Comparison of ENCODE assay signal across 17 cellular contexts in genomic region chr6:143742955-143743255, GRCh38.
DNase-seq lines count a peak whose midpoint lies in the region; ATAC-seq and TF ChIP-seq lines count a peak whose summit lies in the region.
"Had no signal": no experiment of that assay in that cellular context is flagged by ENCODE, and none has a peak within 500 bp of the region (broad histone marks: within the 10 kb centered on the region; RNA-seq: fewer than 3 reads in every experiment).

No MANE protein-coding gene starts in this region.

- peaks cover 21 to 96% (median 75%) of the 10 kb centered on the region in 9 donors for H3K4me1 ChIP-seq in heart right ventricle
- H3K4me1 ChIP-seq in tibial nerve: peaks cover 0 to 63% (median 30%) of the 10 kb centered on the region in 4 donors

- H3K27me3 Mint-ChIP-seq in WTC11 (ENCODE audit: low read depth) (no peaks in the 10 kb centered on the region), osteocyte (ENCODE audit: unreplicated experiment) (no peaks in the 10 kb centered on the region), Calu3 (ENCODE audit: unreplicated experiment) (no peaks in the 10 kb centered on the region)
- H3K27me3 Mint-ChIP-seq: activated B cell treated with CpG ODN at 0.5 μM for 24 hours; activated CD8-positive, alpha-beta memory T cell treated with anti-CD3 and anti-CD28 coated beads, Interleukin-2, amount 10 ng/mL, durations not matched to agents 7 days and 5 days had no signal

- H3K9me3 Mint-ChIP-seq in WTC11: no peaks in the 10 kb centered on the region
- H3K9me3 Mint-ChIP-seq in osteocyte (ENCODE audit: unreplicated experiment): no peaks in the 10 kb centered on the region
- H3K9me3 Mint-ChIP-seq in Calu3 (ENCODE audit: low read depth, unreplicated experiment): no peaks in the 10 kb centered on the region
- H3K9me3 Mint-ChIP-seq: activated B cell treated with CpG ODN at 0.5 μM for 24 hours had no signal

- CTCF ChIA-PET in WTC11 (lab: Charles Lee) (interaction anchor here (1.1 kb wide), 1 partner anchor 199 kb away, joined by 3 read pairs; no protein-coding TSS in a partner anchor), Calu3 (lab: Charles Lee) (no interaction called here)

- ATAC-seq in WTC11: no peak
- ATAC-seq in heart right ventricle: peak in 1 of 8 donors; percentile 15
- no peak for ATAC-seq in GM19395 (IDR thresholded peaks at IDR 0.05; ENCODE audit: unreplicated experiment)
- ATAC-seq: activated CD8-positive, alpha-beta memory T cell treated with anti-CD3 and anti-CD28 coated beads, Interleukin-2, amount 10 ng/mL, durations not matched to agents 7 days and 5 days had no signal

- peaks cover 71% of the 10 kb centered on the region for H3K4me1 Mint-ChIP-seq in WTC11
- H3K4me1 Mint-ChIP-seq in osteocyte (ENCODE audit: unreplicated experiment): peaks cover 77% of the 10 kb centered on the region
- peaks cover 34% of the 10 kb centered on the region for H3K4me1 Mint-ChIP-seq in Calu3 (ENCODE audit: low read depth, unreplicated experiment)
- H3K4me1 Mint-ChIP-seq: activated B cell treated with CpG ODN at 0.5 μM for 24 hours; activated CD8-positive, alpha-beta memory T cell treated with anti-CD3 and anti-CD28 coated beads, Interleukin-2, amount 10 ng/mL, durations not matched to agents 7 days and 5 days had no signal

- no peaks in the 10 kb centered on the region for H3K9me3 ChIP-seq in heart right ventricle
- H3K9me3 ChIP-seq in tibial nerve: no peaks in the 10 kb centered on the region

- peaks cover 4% of the 10 kb centered on the region for H3K36me3 Mint-ChIP-seq in WTC11
- H3K36me3 Mint-ChIP-seq in osteocyte (ENCODE audit: unreplicated experiment): peaks cover 21% of the 10 kb centered on the region
- H3K36me3 Mint-ChIP-seq in Calu3 (ENCODE audit: insufficient read depth, unreplicated experiment): no peaks in the 10 kb centered on the region
- H3K36me3 Mint-ChIP-seq: activated CD8-positive, alpha-beta memory T cell treated with anti-CD3 and anti-CD28 coated beads, Interleukin-2, amount 10 ng/mL, durations not matched to agents 7 days and 5 days had no signal

- peak overlapping the region; percentile 100 for H3K27ac Mint-ChIP-seq in WTC11
- H3K27ac Mint-ChIP-seq in osteocyte (ENCODE audit: unreplicated experiment): peak overlapping the region; percentile 97
- H3K27ac Mint-ChIP-seq in Calu3 (ENCODE audit: unreplicated experiment): no peak overlapping the region
- H3K27ac Mint-ChIP-seq: activated B cell treated with CpG ODN at 0.5 μM for 24 hours; activated CD8-positive, alpha-beta memory T cell treated with anti-CD3 and anti-CD28 coated beads, Interleukin-2, amount 10 ng/mL, durations not matched to agents 7 days and 5 days had no signal

- no peaks in the 10 kb centered on the region for H3K36me3 ChIP-seq in heart right ventricle
- no peaks in the 10 kb centered on the region for H3K36me3 ChIP-seq in tibial nerve
- H3K36me3 ChIP-seq: brain microvascular endothelial cell had no signal

- H3K27ac ChIP-seq in heart right ventricle (peak overlapping the region; percentile 31 to 85 (median 72)), tibial nerve (peak overlapping the region in 3 of 4 donors; percentile 30 to 82 (median 78))
- H3K27ac ChIP-seq: brain microvascular endothelial cell, HL-60 had no signal

- H3K27me3 ChIP-seq in heart right ventricle (no peaks in the 10 kb centered on the region), tibial nerve (no peaks in the 10 kb centered on the region)
- H3K27me3 ChIP-seq: brain microvascular endothelial cell had no signal

- BruUV-seq in Calu3 (replicated peaks; lab: Mats Ljungman, UMichigan): no TSS peak

- WGBS in heart right ventricle, 2 donors: 46 to 68% methylated on average over 3 of the region's 3 CpGs
- WGBS in tibial nerve, 2 donors: 39% methylated on average over 3 of the region's 3 CpGs

- H3K4me3 ChIP-seq in heart right ventricle (peak overlapping the region in 2 of 10 donors; percentile 15 to 22), tibial nerve (peak overlapping the region in 1 of 4 donors; percentile 24)
- H3K4me3 ChIP-seq: skin epidermis had no signal

- no peak for TF ChIP-seq POLR2A in tibial nerve (IDR thresholded peaks at IDR 0.05)

- H3K4me3 Mint-ChIP-seq in WTC11 (no peak overlapping the region), osteocyte (ENCODE audit: unreplicated experiment) (peak overlapping the region; percentile 57), Calu3 (ENCODE audit: low read depth, unreplicated experiment) (no peak overlapping the region)
- H3K4me3 Mint-ChIP-seq: activated B cell treated with CpG ODN at 0.5 μM for 24 hours; activated CD8-positive, alpha-beta memory T cell treated with anti-CD3 and anti-CD28 coated beads, Interleukin-2, amount 10 ng/mL, durations not matched to agents 7 days and 5 days had no signal

- intact Hi-C loops in heart right ventricle (cut with DNase I) (loop anchor here in 2 of 10 donors (5.0 to 10.0 kb wide), 2 partner anchors 48 to 66 kb away; partner anchors contain the start of gene PHACTR2 (in 1 of the 2)), Calu3 (cut with micrococcal nuclease; ENCODE audit: unreplicated experiment) (no loop called here)

- POLR2A ChIA-PET in WTC11 (lab: Charles Lee): interaction anchor here (0.9 kb wide), 1 partner anchor 9 kb away, joined by 3 read pairs; no protein-coding TSS in a partner anchor

- no peak for TF ChIP-seq EP300 in tibial nerve (IDR thresholded peaks at IDR 0.05)

- no peak for TF ChIP-seq CTCF in WTC11 (IDR thresholded peaks at IDR 0.05)
- no peak for TF ChIP-seq CTCF in heart right ventricle (IDR thresholded peaks at IDR 0.05)
- no peak for TF ChIP-seq CTCF in osteocyte (IDR thresholded peaks at IDR 0.05)
- TF ChIP-seq CTCF in tibial nerve (IDR thresholded peaks at IDR 0.05): no peak
- no peak for TF ChIP-seq CTCF in Calu3 (IDR thresholded peaks at IDR 0.05; ENCODE audit: unreplicated experiment)

- no peak for DNase-seq in WTC11 (ENCODE audit: low spot score)
- DNase-seq in heart right ventricle: no peak
- DNase-seq in osteocyte (ENCODE audit: extremely low spot score, unreplicated experiment): no peak
- DNase-seq in tibial nerve (ENCODE audit: low spot score in 2 of 2): no peak
- DNase-seq in dedifferentiated amniotic fluid mesenchymal stem cell (ENCODE audit: extremely low spot score): no peak
- no peak for DNase-seq in NCI-H345 (lab: John Stamatoyannopoulos, UW)
- no peak for DNase-seq in Calu3
- DNase-seq: activated B cell treated with CpG ODN at 0.5 μM for 24 hours; activated CD8-positive, alpha-beta memory T cell treated with anti-CD3 and anti-CD28 coated beads, Interleukin-2, amount 10 ng/mL, durations not matched to agents 7 days and 5 days; brain microvascular endothelial cell; effector CD8-positive, alpha-beta T cell; HCEC 1CT; NCI-H146; NCI-H524 treated with DMSO at 0.1 percent for 48 hours had no signal

TF ChIP-seq in WTC11, 78 proteins besides CTCF, POLR2A, EP300 and RAD21 (continues in another document):
- TF ChIP-seq NFYB (CRISPR knock-in tag; conservative IDR thresholded peaks at IDR 0.05; ENCODE audit: low read depth) (no peak), JAZF1 (CRISPR knock-in tag; IDR thresholded peaks at IDR 0.05) (no peak), ZNF138 (CRISPR knock-in tag; conservative IDR thresholded peaks at IDR 0.05) (no peak), ZSCAN18 (CRISPR knock-in tag; IDR thresholded peaks at IDR 0.05) (no peak), SMAD4 (CRISPR knock-in tag; IDR thresholded peaks at IDR 0.05) (no peak), ZNF232 (CRISPR knock-in tag; IDR thresholded peaks at IDR 0.05) (no peak), NFE2L1 (CRISPR knock-in tag; IDR thresholded peaks at IDR 0.05) (no peak), OVOL2 (CRISPR knock-in tag; IDR thresholded peaks at IDR 0.05; ENCODE audit: borderline replicate concordance) (no peak)
- TF ChIP-seq, protein P1, sequence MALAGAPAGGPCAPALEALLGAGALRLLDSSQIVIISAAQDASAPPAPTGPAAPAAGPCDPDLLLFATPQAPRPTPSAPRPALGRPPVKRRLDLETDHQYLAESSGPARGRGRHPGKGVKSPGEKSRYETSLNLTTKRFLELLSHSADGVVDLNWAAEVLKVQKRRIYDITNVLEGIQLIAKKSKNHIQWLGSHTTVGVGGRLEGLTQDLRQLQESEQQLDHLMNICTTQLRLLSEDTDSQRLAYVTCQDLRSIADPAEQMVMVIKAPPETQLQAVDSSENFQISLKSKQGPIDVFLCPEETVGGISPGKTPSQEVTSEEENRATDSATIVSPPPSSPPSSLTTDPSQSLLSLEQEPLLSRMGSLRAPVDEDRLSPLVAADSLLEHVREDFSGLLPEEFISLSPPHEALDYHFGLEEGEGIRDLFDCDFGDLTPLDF (CRISPR knock-in tag; IDR thresholded peaks at IDR 0.05): no peak
- TF ChIP-seq, protein P2, sequence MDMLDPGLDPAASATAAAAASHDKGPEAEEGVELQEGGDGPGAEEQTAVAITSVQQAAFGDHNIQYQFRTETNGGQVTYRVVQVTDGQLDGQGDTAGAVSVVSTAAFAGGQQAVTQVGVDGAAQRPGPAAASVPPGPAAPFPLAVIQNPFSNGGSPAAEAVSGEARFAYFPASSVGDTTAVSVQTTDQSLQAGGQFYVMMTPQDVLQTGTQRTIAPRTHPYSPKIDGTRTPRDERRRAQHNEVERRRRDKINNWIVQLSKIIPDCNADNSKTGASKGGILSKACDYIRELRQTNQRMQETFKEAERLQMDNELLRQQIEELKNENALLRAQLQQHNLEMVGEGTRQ (CRISPR knock-in tag; IDR thresholded peaks at IDR 0.05): no peak
